In the genomic region with DNA sequence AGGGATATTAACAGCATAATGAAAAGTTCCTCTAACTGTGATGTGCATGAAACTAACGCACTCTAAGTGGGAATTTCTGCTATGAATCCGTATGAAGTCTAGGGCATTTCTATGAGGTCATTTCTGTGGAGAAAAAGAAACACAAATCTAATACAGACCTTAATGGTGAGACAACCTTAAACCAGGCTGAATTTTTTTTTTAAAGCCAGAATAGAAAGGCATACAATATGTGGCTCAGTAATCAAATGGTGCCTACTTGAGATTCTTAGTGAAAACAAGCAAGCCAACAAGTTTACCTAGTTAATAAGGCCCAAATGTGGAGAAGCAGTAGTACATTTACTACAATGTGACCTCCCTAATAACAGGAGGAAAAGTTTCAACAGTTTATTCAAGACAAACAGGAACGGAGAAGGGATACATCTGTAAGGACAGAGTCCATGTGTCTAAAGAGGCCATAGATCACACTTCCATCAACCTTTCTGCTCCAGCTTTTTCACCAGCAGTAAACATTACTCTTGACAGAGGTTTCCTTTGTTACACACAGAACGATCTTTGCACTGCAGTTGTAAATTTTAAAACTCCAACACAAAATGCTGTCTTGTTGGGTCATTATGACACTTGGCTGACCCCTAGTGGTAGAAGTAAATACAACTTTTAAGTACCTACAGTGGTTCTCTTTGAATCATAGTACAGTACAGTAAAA, we compare ENCODE assay signal across 8 cellular contexts. TPM values are rescaled to one million over a fixed set of nuclear protein-coding genes. Genes with fewer than 3 reads are reported as not detected.
DNase-seq lines count a peak whose midpoint lies in the region; ATAC-seq and TF ChIP-seq lines count a peak whose summit lies in the region.

No MANE protein-coding gene starts in this region.

- peak overlapping the region; percentile 58 for H3K4me2 ChIP-seq in osteoblast (ENCODE audit: insufficient read depth, low read length)

- H3K9me3 ChIP-seq in gastroesophageal sphincter (no peaks in the 10 kb centered on the region), osteoblast (ENCODE audit: low read depth, low read length) (no peaks in the 10 kb centered on the region)

- H3K4me1 ChIP-seq in gastroesophageal sphincter (no peaks in the 10 kb centered on the region), osteoblast (ENCODE audit: insufficient read depth, low read length) (peaks cover 3% of the 10 kb centered on the region)

- H3K27me3 ChIP-seq in gastroesophageal sphincter (no peaks in the 10 kb centered on the region), osteoblast (ENCODE audit: insufficient read depth, low read length) (no peaks in the 10 kb centered on the region)

- H3K27ac ChIP-seq in VCaP, result no peak overlapping the region
- H3K27ac ChIP-seq in gastroesophageal sphincter, result no peak overlapping the region
- H3K27ac ChIP-seq in osteoblast (ENCODE audit: low read depth, low read length), result no peak overlapping the region

- ATAC-seq in GM18870 (IDR thresholded peaks at IDR 0.05; ENCODE audit: unreplicated experiment), result peak; percentile 84
- ATAC-seq in HG03045 (IDR thresholded peaks at IDR 0.05; ENCODE audit: unreplicated experiment), result peak; percentile 84
- peak; percentile 71 for ATAC-seq in gastroesophageal sphincter

- H4K20me1 ChIP-seq in osteoblast (ENCODE audit: insufficient read depth, low read length), result no peaks in the 10 kb centered on the region

- H3K4me3 ChIP-seq in gastroesophageal sphincter, result no peak overlapping the region
- H3K4me3 ChIP-seq in osteoblast (ENCODE audit: insufficient read depth, low read length), result no peak overlapping the region

- peak overlapping the region; percentile 65 for H2AFZ ChIP-seq in osteoblast (ENCODE audit: low read length)

- H3K36me3 ChIP-seq in gastroesophageal sphincter (peaks cover 0 to 15% of the 10 kb centered on the region in 2 donors), osteoblast (ENCODE audit: insufficient read depth, low read length) (peaks cover 3% of the 10 kb centered on the region)

- no peaks in the 10 kb centered on the region for H3K79me2 ChIP-seq in osteoblast (ENCODE audit: insufficient read depth, low read length)

- WGBS in gastroesophageal sphincter (ENCODE audit: low coverage in 1 of 2), 2 donors, result 32 to 45% methylated on average over 4 of the region's 4 CpGs

- DNase-seq in CMK (ENCODE audit: low read depth) (peak; percentile 44), NCI-H2081 (lab: John Stamatoyannopoulos, UW) (peak; percentile 72 to 76), osteoblast (ENCODE audit: insufficient read length, low spot score, missing footprints) (peak; percentile 87), islet precursor cell (no peak)

- TF ChIP-seq CTCF in VCaP (conservative IDR thresholded peaks at IDR 0.05) (peak; percentile 80), gastroesophageal sphincter (IDR thresholded peaks at IDR 0.05) (peak; percentile 57 to 86 (median 78)), osteoblast (IDR thresholded peaks at IDR 0.05; ENCODE audit: extremely low read depth, low read depth, low read length) (peak; percentile 74)

- TF ChIP-seq EP300 in gastroesophageal sphincter (IDR thresholded peaks at IDR 0.05), result no peak

- no peak for TF ChIP-seq POLR2A in gastroesophageal sphincter (IDR thresholded peaks at IDR 0.05)

RNA-seq across cellular contexts. Expression of gene CARNMT1, which starts 26.2 kb away (rescaled TPM):
- total RNA-seq in gastroesophageal sphincter, result 10 to 100 TPM; 11.2 to 15.5 (median 13.2) TPM
- 27.1 and 33.3 TPM in 2 replicates for total RNA-seq in osteoblast

RNA-seq across cellular contexts. Expression of gene C9orf40, which starts 49.2 kb away (rescaled TPM):
- 1 to 10 TPM; 2.6 to 8.2 (median 3.9) TPM for total RNA-seq in gastroesophageal sphincter
- 2.9 and 3.8 TPM in 2 replicates for total RNA-seq in osteoblast
